In the genomic region with DNA sequence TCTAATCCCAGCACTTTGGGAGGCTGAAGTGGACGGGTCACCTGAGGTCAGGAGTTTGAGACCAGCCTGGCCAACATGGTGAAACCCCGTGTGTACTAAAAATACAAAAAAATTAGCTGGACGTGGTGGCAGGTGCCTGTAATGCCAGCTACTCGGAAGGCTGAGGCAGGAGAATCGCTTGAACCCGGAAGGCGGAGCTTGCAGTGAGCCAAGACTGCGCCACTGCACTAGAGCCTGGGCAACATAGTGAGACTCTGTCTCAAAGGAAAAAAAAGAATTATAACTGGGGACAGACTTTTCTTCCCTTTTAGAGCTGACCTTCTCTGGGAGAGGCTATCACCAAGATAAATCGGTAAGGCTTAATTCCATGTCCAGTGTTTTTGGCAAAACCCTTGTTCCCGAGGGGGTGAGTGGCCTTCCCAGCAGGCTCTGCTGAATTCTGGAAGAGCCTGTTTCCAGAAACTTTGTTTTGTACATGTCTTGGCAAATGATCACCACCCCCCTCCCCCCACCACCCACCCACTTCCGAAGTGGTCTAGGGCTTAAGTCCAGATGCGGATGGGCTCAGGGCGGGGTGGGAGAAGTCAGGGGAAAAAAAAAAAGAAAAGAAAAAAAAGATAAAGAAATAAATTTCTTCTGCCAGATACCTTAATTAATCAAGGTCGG, we compare ENCODE assay signal across 12 cellular contexts. TPM values are rescaled to one million over a fixed set of nuclear protein-coding genes. Genes with fewer than 3 reads are reported as not detected.
DNase-seq lines count a peak whose midpoint lies in the region; ATAC-seq, FAIRE-seq and TF ChIP-seq lines count a peak whose summit lies in the region.
"Had no signal": no experiment of that assay in that cellular context is flagged by ENCODE, and none has a peak within 500 bp of the region (broad histone marks: within the 10 kb centered on the region; RNA-seq: fewer than 3 reads in every experiment).

No MANE protein-coding gene starts in this region.

- H2BK120ac ChIP-seq in H1 (replicated peaks; ENCODE audit: low read depth, low read length) = no peak overlapping the region

- peak overlapping the region; percentile 84; the same call in 1 of the 2 replicates for H4K8ac ChIP-seq in H1 (ENCODE audit: extremely low read depth, insufficient read depth, low read length)

- POLR2A ChIA-PET in H1 (lab: Charles Lee; ENCODE audit: partially characterized antibody) = no interaction called here

- 92% methylated on average over 13 of the region's 14 CpGs; no CpG with 5 or more reads in 1 of the 2 experiments for WGBS in H1 (ENCODE audit: extremely low coverage in 1 of 2, insufficient coverage in 1 of 2, insufficient read length in 1 of 2, insufficient replicate concordance in 2 of 2, low coverage in 1 of 2, low lambda C conversion rate in 2 of 2, missing lambda C conversion rate in 1 of 2), 2 experiments

- DNase-seq in H1 (ENCODE audit: low read depth in 1 of 2, low spot score in 2 of 2) = no peak
- DNase-seq in anterior cingulate cortex (lab: John Stamatoyannopoulos, UW) = no peak
- DNase-seq: activated T-cell treated with anti-CD3 and anti-CD28 coated beads, Interleukin-2, amount 50 U/mL, for 4 hours; COR-L47; foreskin fibroblast; NCI-H1417 treated with DMSO at 0.1 percent for 48 hours had no signal

- H3K18ac ChIP-seq in H1 (ENCODE audit: extremely low read depth, low read length) = no peak overlapping the region

- no peak overlapping the region for H3K23ac ChIP-seq in H1 (ENCODE audit: insufficient read length)

- CTCF ChIA-PET in H1 (lab: Charles Lee; ENCODE audit: partially characterized antibody) = interaction anchor here (0.6 to 3.8 kb wide), 18 partner anchors 17 to 245 kb away, joined by 3 to 30 read pairs (median 4); no protein-coding TSS in a partner anchor

- no peak overlapping the region for H2BK15ac ChIP-seq in H1 (ENCODE audit: low read length)

- no peak overlapping the region for H4K5ac ChIP-seq in H1 (ENCODE audit: insufficient read length, low read depth, low read length)

- no peaks in the 10 kb centered on the region for H3K79me1 ChIP-seq in H1 (ENCODE audit: low read depth, low read length)

- H3K9me3 ChIP-seq in OCI-LY3 (ENCODE audit: insufficient read depth, low read length) = no peaks in the 10 kb centered on the region
- H3K9me3 ChIP-seq in H1 (ENCODE audit: insufficient read depth in 2 of 2, low read depth in 1 of 2, low read length in 1 of 2) = no peaks in the 10 kb centered on the region

- no peak overlapping the region for H2AK5ac ChIP-seq in H1 (ENCODE audit: low read depth, low read length)

- peak overlapping the region; percentile 70 for H3K27ac ChIP-seq in C4-2B
- no peak overlapping the region for H3K27ac ChIP-seq in OCI-LY3 (ENCODE audit: low read length)
- H3K27ac ChIP-seq in H1 (ENCODE audit: low read depth, low read length) = no peak overlapping the region
- peak overlapping the region in 17 of 21 experiments; percentile 63 to 96 (median 92) for H3K27ac ChIP-seq in skin epidermis

- peaks cover 9% of the 10 kb centered on the region for H3K4me1 ChIP-seq in OCI-LY3 (ENCODE audit: low read length)
- peaks cover 4 to 12% (median 10%) of the 10 kb centered on the region in 4 experiments; a peak in 6 of 7 replicates for H3K4me1 ChIP-seq in H1 (replicated peaks in 1 of 4; ENCODE audit: control insufficient read depth in 3 of 4, insufficient read depth in 4 of 4, low read length in 3 of 4)

- H3K4ac ChIP-seq in H1 (replicated peaks; ENCODE audit: insufficient read length, low read depth, low read length) = no peak overlapping the region

- ATAC-seq in GM19328 (IDR thresholded peaks at IDR 0.05; ENCODE audit: unreplicated experiment) (no peak), GM18519 (IDR thresholded peaks at IDR 0.05; ENCODE audit: low FRiP score, unreplicated experiment) (no peak), GM21423 (IDR thresholded peaks at IDR 0.05; ENCODE audit: unreplicated experiment) (no peak)

- H3K4me2 ChIP-seq in OCI-LY3 (ENCODE audit: low read length) (peak overlapping the region; percentile 95), H1 (ENCODE audit: insufficient read depth in 1 of 2, low read depth in 2 of 2, low read length in 2 of 2) (no peak overlapping the region)

- no peak for TF ChIP-seq EP300 in H1 (IDR thresholded peaks at IDR 0.05; ENCODE audit: borderline replicate concordance in 1 of 2, low read depth in 2 of 2, low read length in 2 of 2)

- H3K9ac ChIP-seq in OCI-LY3 (ENCODE audit: low read length) = peak overlapping the region; percentile 94
- no peak overlapping the region for H3K9ac ChIP-seq in H1 (replicated peaks in 1 of 4; ENCODE audit: extremely low read depth in 1 of 4, low read depth in 3 of 4, low read length in 3 of 4)

- no peaks in the 10 kb centered on the region for H3K27me3 ChIP-seq in OCI-LY3 (ENCODE audit: low read depth, low read length)
- H3K27me3 ChIP-seq in H1 (replicated peaks in 1 of 4; ENCODE audit: control insufficient read depth in 3 of 4, extremely low read depth in 1 of 4, insufficient read depth in 3 of 4, low read length in 3 of 4) = no peaks in the 10 kb centered on the region

- no peak for TF ChIP-seq RAD21 in H1 (IDR thresholded peaks at IDR 0.05 in 1 of 2, conservative IDR thresholded peaks at IDR 0.05 in 1 of 2; ENCODE audit: low read depth in 2 of 2, low read length in 2 of 2)

- H3K4me3 ChIP-seq in OCI-LY3 (ENCODE audit: low read length) (peak overlapping the region; percentile 90), H1 (ENCODE audit: extremely low read depth in 1 of 4, insufficient read depth in 2 of 4, low read depth in 3 of 4, low read length in 4 of 4) (no peak overlapping the region), skin epidermis (peak overlapping the region in 4 of 7 experiments; percentile 22 to 46 (median 34))

- no peak for FAIRE-seq in H1 (lab: Jason Lieb, UNC)

- TF ChIP-seq CTCF in C4-2B (conservative IDR thresholded peaks at IDR 0.05) (no peak), OCI-LY3 (IDR thresholded peaks at IDR 0.05; ENCODE audit: low read depth, low read length) (no peak), H1 (IDR thresholded peaks at IDR 0.05; ENCODE audit: control extremely low read depth in 1 of 3, insufficient read depth in 1 of 3, low read depth in 1 of 3, low read length in 3 of 3) (no peak)

- no peak for TF ChIP-seq POLR2A in H1 (IDR thresholded peaks at IDR 0.05; ENCODE audit: control extremely low read depth in 1 of 2, low read depth in 2 of 2, low read length in 2 of 2)

- no peak overlapping the region for H2AFZ ChIP-seq in OCI-LY3 (ENCODE audit: low read depth, low read length)
- no peak overlapping the region for H2AFZ ChIP-seq in H1 (ENCODE audit: low read length)

- no peaks in the 10 kb centered on the region for H3K23me2 ChIP-seq in H1 (ENCODE audit: low read depth, low read length)

- H4K91ac ChIP-seq in H1 (replicated peaks; ENCODE audit: insufficient read length, low read length) = no peak overlapping the region

- H2BK5ac ChIP-seq in H1 (ENCODE audit: low read depth, low read length) = no peak overlapping the region

- H3K56ac ChIP-seq in H1 (replicated peaks; ENCODE audit: insufficient read length, low read depth, low read length) = no peak overlapping the region

- H4K20me1 ChIP-seq in OCI-LY3 (ENCODE audit: insufficient read depth, low read length) (no peaks in the 10 kb centered on the region), H1 (replicated peaks in 1 of 2; ENCODE audit: control insufficient read depth in 1 of 2, insufficient read depth in 2 of 2, low read length in 2 of 2) (no peaks in the 10 kb centered on the region)

- no peaks in the 10 kb centered on the region for H3K36me3 ChIP-seq in OCI-LY3 (replicated peaks; ENCODE audit: low read depth, low read length)
- no peaks in the 10 kb centered on the region for H3K36me3 ChIP-seq in H1 (ENCODE audit: control insufficient read depth in 2 of 4, insufficient read depth in 4 of 4, low read length in 3 of 4)

- H2BK20ac ChIP-seq in H1 (ENCODE audit: low read length) = no peak overlapping the region

- H3K79me2 ChIP-seq in OCI-LY3 (ENCODE audit: low read length) = peaks cover 4% of the 10 kb centered on the region; the same call in 1 of the 2 replicates
- H3K79me2 ChIP-seq in H1 (ENCODE audit: control insufficient read depth in 1 of 2, insufficient read depth in 2 of 2, low read length in 2 of 2) = no peaks in the 10 kb centered on the region

- no peak overlapping the region for H2BK12ac ChIP-seq in H1 (ENCODE audit: low read depth, low read length)

- no peak overlapping the region for H3K14ac ChIP-seq in H1 (ENCODE audit: insufficient read length)

TF ChIP-seq in H1, 55 proteins besides CTCF, POLR2A, EP300 and RAD21 (continues in another document):
- no peak for TF ChIP-seq CTBP2 (IDR thresholded peaks at IDR 0.05; ENCODE audit: borderline replicate concordance, insufficient read depth, insufficient read length, low read length)
- no peak for TF ChIP-seq BRCA1 (IDR thresholded peaks at IDR 0.05; ENCODE audit: low read depth, low read length)
- no peak for TF ChIP-seq MAFK (IDR thresholded peaks at IDR 0.05; ENCODE audit: low read depth, low read length)
- no peak for TF ChIP-seq CHD1 (IDR thresholded peaks at IDR 0.05; ENCODE audit: low read depth, low read length)

RNA-seq across cellular contexts. Expression of a gene that starts 32.3 kb away (rescaled TPM):
- total RNA-seq in H1 (2021; fragmentation: NEBNext Ultra II Directional; extraction: Animal tissue kit (Norgen Biotek cat#: 25700)) = 0.61 and 0.94 TPM in 2 replicates
- 0.60 and 0.82 TPM in 2 replicates for polyA plus RNA-seq in H1 (2011; rRNA removed)
- polyA plus RNA-seq in H1 (2011; cell fraction: cytosol; rRNA removed) = 0.37 TPM
- 1.0 TPM for polyA plus RNA-seq in H1 (2011; cell fraction: nucleus; rRNA removed)
- polyA plus RNA-seq in H1 (2012, experiment 1 of 2) = 0.39 to 1.5 TPM (median 0.71 TPM) in 4 replicates
- polyA plus RNA-seq in H1 (2012, experiment 2 of 2) = 1.3 TPM
- polyA plus RNA-seq in H1 (2013, experiment 1 of 2) = 0.61 TPM
- polyA plus RNA-seq in H1 (2013, experiment 2 of 2) = 0.55 TPM
- 0.07 and 0.19 TPM in 2 replicates for polyA minus RNA-seq in H1 (2011; rRNA and poly(A)+ RNA removed)
- polyA minus RNA-seq in H1 (2011; cell fraction: cytosol; rRNA and poly(A)+ RNA removed) = not detected
- polyA minus RNA-seq in H1 (2011; cell fraction: nucleus; rRNA and poly(A)+ RNA removed) = 1.5 TPM

RNA-seq across cellular contexts. Expression of a gene that starts 47.2 kb away (rescaled TPM):
- 106 and 119 TPM in 2 replicates for total RNA-seq in H1 (2021; fragmentation: NEBNext Ultra II Directional; extraction: Animal tissue kit (Norgen Biotek cat#: 25700))
- 26.4 and 27.0 TPM in 2 replicates for polyA plus RNA-seq in H1 (2011; rRNA removed)
- 40.1 TPM for polyA plus RNA-seq in H1 (2011; cell fraction: cytosol; rRNA removed)
- 32.3 TPM for polyA plus RNA-seq in H1 (2011; cell fraction: nucleus; rRNA removed)
- polyA plus RNA-seq in H1 (2012, experiment 1 of 2) = 46.8 to 85.4 TPM (median 55.0 TPM) in 4 replicates
- 12.3 TPM for polyA plus RNA-seq in H1 (2012, experiment 2 of 2)
- 140 TPM for polyA plus RNA-seq in H1 (2013, experiment 1 of 2)
- polyA plus RNA-seq in H1 (2013, experiment 2 of 2) = 143 TPM
- 36.6 and 40.1 TPM in 2 replicates for polyA minus RNA-seq in H1 (2011; rRNA and poly(A)+ RNA removed)
- 36.2 TPM for polyA minus RNA-seq in H1 (2011; cell fraction: cytosol; rRNA and poly(A)+ RNA removed)
- 40.7 TPM for polyA minus RNA-seq in H1 (2011; cell fraction: nucleus; rRNA and poly(A)+ RNA removed)

Comparison
In these comparisons a context has a peak if more than half of its experiments do, and no peak if none do; other contexts are left out.
1. H3K27ac ChIP-seq: peak in C4-2B (single experiment) and skin epidermis (17 of 21); none in OCI-LY3 (single experiment) and H1 (single experiment).
2. H3K4me3 ChIP-seq: peak in OCI-LY3 (single experiment) and skin epidermis (4 of 7); none in H1 (0 of 4).